In genomic region chr3:132119531-132119930, GRCh38 we compare ENCODE assay signal across 34 cellular contexts.
"Had no signal": no experiment of that assay in that cellular context is flagged by ENCODE, and none has a peak within 500 bp of the region (broad histone marks: within the 10 kb centered on the region; RNA-seq: fewer than 3 reads in every experiment).

No MANE protein-coding gene starts in this region.

- DNase-seq: Karpas-422, Kasumi-1, KG1, MG63, MM.1S, MV-4-11, NCI-H1048, NCI-H1092, NCI-H1092 treated with DMSO at 0.1 percent for 48 hours, NCI-H1105, NCI-H1105 treated with DMSO at 0.1 percent for 48 hours, NCI-H1417 treated with DMSO at 0.1 percent for 48 hours, NCI-H1436, NCI-H1436 treated with DMSO at 0.1 percent for 48 hours, NCI-H146, NCI-H1694, NCI-H1694 treated with DMSO at 0.1 percent for 48 hours, NCI-H187, NCI-H187 treated with DMSO at 0.1 percent for 48 hours, NCI-H1930, NCI-H2029, NCI-H2029 treated with DMSO at 0.1 percent for 48 hours, NCI-H2081, NCI-H2081 treated with DMSO at 0.1 percent for 48 hours, NCI-H2107, NCI-H2171, NCI-H2171 treated with DMSO at 0.1 percent for 48 hours, NCI-H2227 treated with DMSO at 0.1 percent for 48 hours, NCI-H226, NCI-H345, NCI-H446, NCI-H446 treated with DMSO at 0.1 percent for 48 hours, NCI-H510A had no signal

- H3K36me3 ChIP-seq: MG63 had no signal

- H3K4me3 ChIP-seq: MG63 had no signal

- H3K27ac ChIP-seq: KMS-11 had no signal

- H3K9ac ChIP-seq: KMS-11 had no signal

- H3K27me3 ChIP-seq: MG63 had no signal

- H3K4me2 ChIP-seq: KMS-11 had no signal
